In the genomic region with DNA sequence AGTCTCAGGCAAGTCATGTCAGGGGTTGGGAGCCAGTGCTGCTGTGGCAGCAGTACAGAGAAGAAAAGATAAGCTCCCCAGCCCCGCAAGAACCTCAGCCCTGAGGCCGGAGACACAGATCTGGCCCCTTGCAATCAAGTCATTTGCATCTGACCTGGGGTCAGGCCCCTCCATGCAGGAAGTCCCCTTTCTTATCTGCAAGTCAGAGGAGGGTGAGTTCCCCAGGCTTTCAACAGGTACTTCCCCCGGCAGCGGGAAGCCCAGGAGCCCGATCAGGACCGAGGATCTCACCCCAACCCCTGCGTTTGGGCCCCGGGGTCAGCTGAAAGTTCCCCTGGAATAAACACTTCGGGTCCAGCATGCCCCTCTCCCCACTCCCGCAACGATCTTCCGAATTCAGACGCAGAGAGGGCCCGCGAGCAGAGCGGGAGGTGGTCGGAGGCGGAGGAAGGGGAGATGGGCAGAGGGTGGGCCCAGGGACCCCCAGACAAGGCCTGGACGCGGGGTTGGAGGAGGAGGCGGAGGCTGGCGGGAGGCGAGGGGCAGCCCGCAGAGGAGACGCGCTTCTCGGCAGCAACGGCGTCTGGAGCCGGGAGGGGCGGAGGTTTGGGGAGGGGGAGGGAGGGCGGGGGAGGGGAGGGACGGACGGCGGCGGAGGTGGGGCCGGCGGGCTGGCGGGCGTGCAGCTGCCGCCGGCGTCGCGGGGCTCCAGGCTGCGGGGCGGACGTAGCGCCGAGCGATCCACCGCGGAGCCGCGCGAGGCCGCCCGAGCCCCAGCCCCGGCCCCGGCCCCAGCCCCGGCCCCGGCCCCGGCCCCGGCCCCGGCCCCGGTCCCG, we compare ENCODE assay signal across 8 cellular contexts. TPM values are rescaled to one million over a fixed set of nuclear protein-coding genes. Genes with fewer than 3 reads are reported as not detected.
DNase-seq lines count a peak whose midpoint lies in the region; ATAC-seq and TF ChIP-seq lines count a peak whose summit lies in the region.

A gene with protein sequence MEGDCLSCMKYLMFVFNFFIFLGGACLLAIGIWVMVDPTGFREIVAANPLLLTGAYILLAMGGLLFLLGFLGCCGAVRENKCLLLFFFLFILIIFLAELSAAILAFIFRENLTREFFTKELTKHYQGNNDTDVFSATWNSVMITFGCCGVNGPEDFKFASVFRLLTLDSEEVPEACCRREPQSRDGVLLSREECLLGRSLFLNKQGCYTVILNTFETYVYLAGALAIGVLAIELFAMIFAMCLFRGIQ (plus strand): TSS at position 685 of the 836 bp plus-strand sequence. CDS start 179,455 bp downstream, outside the sequence.

- no peak for TF ChIP-seq CTCF in CD4-positive, alpha-beta T cell (IDR thresholded peaks at IDR 0.05)
- no peak for TF ChIP-seq CTCF in esophagus muscularis mucosa (IDR thresholded peaks at IDR 0.05)
- TF ChIP-seq CTCF in nephron (IDR thresholded peaks at IDR 0.05; ENCODE audit: unreplicated experiment in 3 of 3) = no peak

- H3K4me1 ChIP-seq in esophagus muscularis mucosa = peaks cover 42 to 70% (median 63%) of the 10 kb centered on the region in 4 donors

- TF ChIP-seq POLR2A in esophagus muscularis mucosa (IDR thresholded peaks at IDR 0.05; ENCODE audit: low read depth) = no peak

- H3K27me3 ChIP-seq in CD4-positive, alpha-beta T cell (ENCODE audit: control insufficient read depth, insufficient read depth, low read length) = no peaks in the 10 kb centered on the region
- no peaks in the 10 kb centered on the region for H3K27me3 ChIP-seq in esophagus muscularis mucosa

- no peaks in the 10 kb centered on the region for H3K36me3 Mint-ChIP-seq in CD4-positive, alpha-beta T cell (ENCODE audit: low read depth)
- no peaks in the 10 kb centered on the region for H3K36me3 Mint-ChIP-seq in nephron (ENCODE audit: low read depth)

- CTCF ChIA-PET in CD4-positive, alpha-beta T cell (lab: Charles Lee) = interaction anchor here (2.3 kb wide), 1 partner anchor 49 kb away, joined by 7 read pairs; no protein-coding TSS in a partner anchor

- intact Hi-C loops in CD4-positive, alpha-beta T cell (cut with DNase I, micrococcal nuclease) = loop anchor here (2.0 to 10.0 kb wide), 5 partner anchors 104 to 378 kb away; no protein-coding TSS in a partner anchor
- intact Hi-C loops in esophagus muscularis mucosa (cut with DNase I) = loop anchor here (1.0 to 5.0 kb wide), 3 partner anchors 51 to 186 kb away; no protein-coding TSS in a partner anchor

- H3K36me3 ChIP-seq in esophagus muscularis mucosa = no peaks in the 10 kb centered on the region

- peak within 1 kb of the TSS; percentile 90 for H3K4me3 Mint-ChIP-seq in CD4-positive, alpha-beta T cell
- H3K4me3 Mint-ChIP-seq in nephron = peak within 1 kb of the TSS; percentile 88 to 92 (median 89)

- DNase-seq in CD4-positive, alpha-beta T cell = peak in 9 of 10 experiments; percentile 7 to 46 (median 20)
- peak; percentile 73 for DNase-seq in activated CD8-positive, alpha-beta memory T cell treated with anti-CD3 and anti-CD28 coated beads for 24 hours
- DNase-seq in esophagus muscularis mucosa (ENCODE audit: extremely low spot score) (no peak), hepatic stellate cell (ENCODE audit: low spot score) (no peak), foreskin melanocyte (no peak)

- H3K27ac ChIP-seq in CD4-positive, alpha-beta T cell (ENCODE audit: low read depth, low read length) = peak within 1 kb of the TSS; percentile 61
- peak within 1 kb of the TSS; percentile 88 to 93 (median 88) for H3K27ac ChIP-seq in esophagus muscularis mucosa (replicated peaks in 1 of 4)

- peak within 1 kb of the TSS; percentile 63 to 93 (median 76) for H3K4me3 ChIP-seq in esophagus muscularis mucosa

- 7% methylated on average over 19 of the region's 67 CpGs for WGBS in esophagus muscularis mucosa

- H3K9me3 ChIP-seq in CD4-positive, alpha-beta T cell (ENCODE audit: control insufficient read depth, low read length) = no peaks in the 10 kb centered on the region
- H3K9me3 ChIP-seq in esophagus muscularis mucosa = no peaks in the 10 kb centered on the region

- H3K27me3 Mint-ChIP-seq in CD4-positive, alpha-beta T cell = peaks cover 35% of the 10 kb centered on the region
- peaks cover 24% of the 10 kb centered on the region for H3K27me3 Mint-ChIP-seq in nephron (ENCODE audit: low read depth)

- no peaks in the 10 kb centered on the region for H3K9me3 Mint-ChIP-seq in CD4-positive, alpha-beta T cell
- no peaks in the 10 kb centered on the region for H3K9me3 Mint-ChIP-seq in nephron

- POLR2A ChIA-PET in CD4-positive, alpha-beta T cell (lab: Charles Lee) = interaction anchor here (1.2 kb wide), 1 partner anchor 185 kb away, joined by 4 read pairs; no protein-coding TSS in a partner anchor

- no peak for TF ChIP-seq EP300 in esophagus muscularis mucosa (IDR thresholded peaks at IDR 0.05)

- peak within 1 kb of the TSS; percentile 86 for H3K27ac Mint-ChIP-seq in CD4-positive, alpha-beta T cell
- H3K27ac Mint-ChIP-seq in nephron = peak within 1 kb of the TSS; percentile 76 to 90 (median 86)

- H3K4me1 Mint-ChIP-seq in CD4-positive, alpha-beta T cell (ENCODE audit: low read depth) = peaks cover 39% of the 10 kb centered on the region
- H3K4me1 Mint-ChIP-seq in nephron = peaks cover 53% of the 10 kb centered on the region

- ATAC-seq in CD4-positive, alpha-beta T cell (ENCODE audit: poor library complexity) = peak; percentile 53
- peak; percentile 82 for ATAC-seq in GM19463 (IDR thresholded peaks at IDR 0.05; ENCODE audit: unreplicated experiment)
- peak; percentile 68 for ATAC-seq in HG03571 (IDR thresholded peaks at IDR 0.05; ENCODE audit: unreplicated experiment)

RNA-seq across cellular contexts. Expression of the gene that starts here (rescaled TPM):
- 10 to 100 TPM; 23.0 to 25.3 TPM for total RNA-seq in CD4-positive, alpha-beta T cell
- total RNA-seq in esophagus muscularis mucosa = 10 to 100 TPM; 27.7 to 70.1 (median 50.2) TPM

Comparison
In these comparisons a context has a peak if more than half of its experiments do, and no peak if none do; other contexts are left out.
1. DNase-seq: peak in CD4-positive, alpha-beta T cell (9 of 10) and activated CD8-positive, alpha-beta memory T cell treated with anti-CD3 and anti-CD28 coated beads for 24 hours (single experiment); none in esophagus muscularis mucosa (single experiment), hepatic stellate cell (single experiment) and foreskin melanocyte (single experiment).
2. Peak in every context shown above with its lines, with median percentiles within 50 percentile points of each other: ATAC-seq.